Comparison of ENCODE assay signal across 8 cellular contexts in the genomic region with DNA sequence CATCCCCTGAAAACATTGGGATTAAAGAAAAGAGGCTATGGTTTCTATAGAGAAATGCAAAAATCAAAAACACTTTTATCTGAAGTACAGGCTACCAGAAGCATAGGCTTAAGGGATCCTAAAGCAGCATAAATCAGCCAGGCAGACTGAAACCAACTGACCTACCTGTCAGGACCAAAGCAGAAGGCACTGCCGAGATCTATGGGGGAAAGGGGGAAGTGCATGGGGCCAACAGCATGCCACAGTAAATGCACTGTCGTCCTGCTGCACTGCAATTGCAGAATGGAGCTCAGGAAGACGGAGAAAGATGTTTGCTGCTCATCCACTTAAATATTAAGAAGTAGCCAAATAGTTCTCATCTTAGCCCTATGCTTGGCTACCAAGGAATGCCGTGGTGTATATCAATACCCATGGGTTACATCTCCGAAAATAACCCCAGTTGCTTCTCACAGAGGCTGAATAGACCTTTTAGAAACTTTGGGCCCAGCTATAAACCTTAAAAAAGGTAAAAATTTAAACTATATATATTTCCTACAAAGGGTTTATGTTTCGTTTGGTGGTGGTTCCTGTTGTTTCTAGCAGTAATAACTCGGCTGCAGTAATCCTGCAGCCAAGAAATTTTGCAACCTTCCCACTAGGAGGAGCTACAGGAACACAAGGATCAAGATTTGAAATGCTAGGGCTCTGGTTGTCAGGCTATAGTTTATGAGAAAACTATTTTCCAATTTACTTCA.
DNase-seq lines count a peak whose midpoint lies in the region; ATAC-seq and TF ChIP-seq lines count a peak whose summit lies in the region.

No MANE protein-coding gene starts in this region.

- H3K4me1 ChIP-seq in MM.1S (ENCODE audit: low read length) (peaks cover 9% of the 10 kb centered on the region), hepatocyte (ENCODE audit: insufficient read depth) (peaks cover 4% of the 10 kb centered on the region), thoracic aorta (ENCODE audit: control insufficient read depth in 1 of 2, low read depth in 2 of 2) (peaks cover 0 to 5% of the 10 kb centered on the region in 2 donors)

- no peaks in the 10 kb centered on the region for H4K20me1 ChIP-seq in MM.1S (ENCODE audit: insufficient read depth, low read length)
- no peaks in the 10 kb centered on the region for H4K20me1 ChIP-seq in hepatocyte (ENCODE audit: insufficient read depth, poor library complexity, severe bottlenecking)

- WGBS in hepatocyte (ENCODE audit: low lambda C conversion rate, missing lambda C conversion rate) = 35% methylated on average over 7 of the region's 7 CpGs

- H3K9ac ChIP-seq in MM.1S (ENCODE audit: low read length) = no peak overlapping the region

- DNase-seq in AG08395 (ENCODE audit: low spot score) (peak; percentile 64), MM.1S (peak; percentile 59), WTC11 (ENCODE audit: low spot score) (no peak), hepatocyte (ENCODE audit: low spot score) (peak; percentile 74), thoracic aorta (ENCODE audit: low spot score) (no peak)
- DNase-seq in central memory CD4-positive, alpha-beta T cell = no peak

- H3K9me3 ChIP-seq in MM.1S (replicated peaks; ENCODE audit: insufficient read depth, low read length) (no peaks in the 10 kb centered on the region), hepatocyte (ENCODE audit: low read depth) (no peaks in the 10 kb centered on the region), thoracic aorta (no peaks in the 10 kb centered on the region)

- ATAC-seq in GM18867 (IDR thresholded peaks at IDR 0.05; ENCODE audit: unreplicated experiment) (peak; percentile 53), WTC11 (peak; percentile 47; the same call in 1 of the 2 replicates), thoracic aorta (ENCODE audit: insufficient number of reproducible peaks, low FRiP score, low read depth) (no peak), HG02623 (IDR thresholded peaks at IDR 0.05; ENCODE audit: unreplicated experiment) (no peak)

- POLR2A ChIA-PET in WTC11 (lab: Charles Lee) = no interaction called here

- H3K4me3 ChIP-seq in MM.1S (ENCODE audit: low read length) (no peak overlapping the region), hepatocyte (no peak overlapping the region), thoracic aorta (peak overlapping the region; percentile 60)

- H3K27me3 ChIP-seq in MM.1S (replicated peaks; ENCODE audit: insufficient read depth, low read length) (no peaks in the 10 kb centered on the region), hepatocyte (no peaks in the 10 kb centered on the region), thoracic aorta (replicated peaks; ENCODE audit: insufficient read depth) (no peaks in the 10 kb centered on the region)

- peaks cover 3% of the 10 kb centered on the region; the same call in 1 of the 2 replicates for H3K4me1 Mint-ChIP-seq in WTC11

- peak; percentile 65 for TF ChIP-seq CTCF in MM.1S (IDR thresholded peaks at IDR 0.05; ENCODE audit: low read length)
- peak; percentile 26; the same call in 1 of the 2 replicates for TF ChIP-seq CTCF in WTC11 (IDR thresholded peaks at IDR 0.05)
- TF ChIP-seq CTCF in hepatocyte (IDR thresholded peaks at IDR 0.05; ENCODE audit: poor library complexity) = peak; percentile 82
- peak; percentile 55 for TF ChIP-seq CTCF in thoracic aorta (IDR thresholded peaks at IDR 0.05)

- no peak overlapping the region for H3K4me3 Mint-ChIP-seq in WTC11

- no peaks in the 10 kb centered on the region for H3F3A ChIP-seq in MM.1S (ENCODE audit: insufficient read depth, low read length)

- H3K36me3 Mint-ChIP-seq in WTC11 = no peaks in the 10 kb centered on the region

- H3K4me2 ChIP-seq in MM.1S (ENCODE audit: low read depth, low read length) (no peak overlapping the region), hepatocyte (peak overlapping the region; percentile 66)

- H3K9me2 ChIP-seq in MM.1S (replicated peaks; ENCODE audit: insufficient read depth, low read length) = no peaks in the 10 kb centered on the region
- no peaks in the 10 kb centered on the region for H3K9me2 ChIP-seq in hepatocyte (replicated peaks; ENCODE audit: insufficient read depth)

- H3K27ac Mint-ChIP-seq in WTC11 = no peak overlapping the region

- no peaks in the 10 kb centered on the region for H3K79me2 ChIP-seq in MM.1S (ENCODE audit: low read length)
- no peaks in the 10 kb centered on the region for H3K79me2 ChIP-seq in hepatocyte

- H3K36me3 ChIP-seq in MM.1S (replicated peaks; ENCODE audit: insufficient read depth, low read length) (no peaks in the 10 kb centered on the region), hepatocyte (replicated peaks; ENCODE audit: insufficient read depth, low read depth) (no peaks in the 10 kb centered on the region), thoracic aorta (no peaks in the 10 kb centered on the region)

- H2AFZ ChIP-seq in MM.1S (ENCODE audit: low read length) (no peak overlapping the region), hepatocyte (no peak overlapping the region)

- CTCF ChIA-PET in WTC11 (lab: Charles Lee) = interaction anchor here (0.9 to 1.0 kb wide), 2 partner anchors 21 to 617 kb away, joined by 4 read pairs; no protein-coding TSS in a partner anchor

- no peaks in the 10 kb centered on the region for H3K9me3 Mint-ChIP-seq in WTC11

- H3K27me3 Mint-ChIP-seq in WTC11 (ENCODE audit: low read depth) = no peaks in the 10 kb centered on the region

- H3K27ac ChIP-seq in MM.1S (ENCODE audit: low read length) (no peak overlapping the region), hepatocyte (no peak overlapping the region), thoracic aorta (no peak overlapping the region)

TF ChIP-seq in WTC11, 78 proteins besides CTCF, POLR2A, EP300 and RAD21:
- TF ChIP-seq, protein P1, sequence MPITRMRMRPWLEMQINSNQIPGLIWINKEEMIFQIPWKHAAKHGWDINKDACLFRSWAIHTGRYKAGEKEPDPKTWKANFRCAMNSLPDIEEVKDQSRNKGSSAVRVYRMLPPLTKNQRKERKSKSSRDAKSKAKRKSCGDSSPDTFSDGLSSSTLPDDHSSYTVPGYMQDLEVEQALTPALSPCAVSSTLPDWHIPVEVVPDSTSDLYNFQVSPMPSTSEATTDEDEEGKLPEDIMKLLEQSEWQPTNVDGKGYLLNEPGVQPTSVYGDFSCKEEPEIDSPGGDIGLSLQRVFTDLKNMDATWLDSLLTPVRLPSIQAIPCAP (CRISPR knock-in tag; IDR thresholded peaks at IDR 0.05) = no peak
- TF ChIP-seq NR1H2 (CRISPR knock-in tag; IDR thresholded peaks at IDR 0.05) (no peak), NFYB (CRISPR knock-in tag; conservative IDR thresholded peaks at IDR 0.05; ENCODE audit: low read depth) (no peak), ETV6 (CRISPR knock-in tag; IDR thresholded peaks at IDR 0.05) (no peak), HMGA2 (CRISPR knock-in tag; IDR thresholded peaks at IDR 0.05) (no peak), ZNF317 (CRISPR knock-in tag; IDR thresholded peaks at IDR 0.05; ENCODE audit: borderline replicate concordance, low read depth) (no peak), OVOL2 (CRISPR knock-in tag; IDR thresholded peaks at IDR 0.05; ENCODE audit: borderline replicate concordance) (no peak), MYBL2 (CRISPR knock-in tag; IDR thresholded peaks at IDR 0.05) (no peak), RORB (CRISPR knock-in tag; IDR thresholded peaks at IDR 0.05) (no peak), NR3C1 (CRISPR knock-in tag; conservative IDR thresholded peaks at IDR 0.05; ENCODE audit: low read depth) (no peak), KAT7 (CRISPR knock-in tag; IDR thresholded peaks at IDR 0.05; ENCODE audit: borderline replicate concordance) (no peak)
- TF ChIP-seq, protein P2, sequence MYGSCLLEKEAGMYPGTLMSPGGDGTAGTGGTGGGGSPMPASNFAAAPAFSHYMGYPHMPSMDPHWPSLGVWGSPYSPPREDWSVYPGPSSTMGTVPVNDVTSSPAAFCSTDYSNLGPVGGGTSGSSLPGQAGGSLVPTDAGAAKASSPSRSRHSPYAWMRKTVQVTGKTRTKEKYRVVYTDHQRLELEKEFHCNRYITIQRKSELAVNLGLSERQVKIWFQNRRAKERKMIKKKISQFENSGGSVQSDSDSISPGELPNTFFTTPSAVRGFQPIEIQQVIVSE (CRISPR knock-in tag; IDR thresholded peaks at IDR 0.05; ENCODE audit: borderline replicate concordance) = no peak
- TF ChIP-seq, protein P3, sequence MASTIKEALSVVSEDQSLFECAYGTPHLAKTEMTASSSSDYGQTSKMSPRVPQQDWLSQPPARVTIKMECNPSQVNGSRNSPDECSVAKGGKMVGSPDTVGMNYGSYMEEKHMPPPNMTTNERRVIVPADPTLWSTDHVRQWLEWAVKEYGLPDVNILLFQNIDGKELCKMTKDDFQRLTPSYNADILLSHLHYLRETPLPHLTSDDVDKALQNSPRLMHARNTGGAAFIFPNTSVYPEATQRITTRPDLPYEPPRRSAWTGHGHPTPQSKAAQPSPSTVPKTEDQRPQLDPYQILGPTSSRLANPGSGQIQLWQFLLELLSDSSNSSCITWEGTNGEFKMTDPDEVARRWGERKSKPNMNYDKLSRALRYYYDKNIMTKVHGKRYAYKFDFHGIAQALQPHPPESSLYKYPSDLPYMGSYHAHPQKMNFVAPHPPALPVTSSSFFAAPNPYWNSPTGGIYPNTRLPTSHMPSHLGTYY (CRISPR knock-in tag; IDR thresholded peaks at IDR 0.05) = no peak

Comparison
In these comparisons a context has a peak if more than half of its experiments do, and no peak if none do; other contexts are left out.
1. DNase-seq: peak in AG08395 (single experiment), MM.1S (single experiment) and hepatocyte (single experiment); none in WTC11 (single experiment), thoracic aorta (single experiment) and central memory CD4-positive, alpha-beta T cell (single experiment).
2. ATAC-seq: peak in GM18867 (single experiment) and WTC11 (single experiment); none in thoracic aorta (single experiment) and HG02623 (single experiment).
3. CTCF ChIP-seq: peak in every context shown above with its lines; median percentile 82 in hepatocyte; 65 in MM.1S; 55 in thoracic aorta; 26 in WTC11.